In genomic region chr7:98213296-98213873, GRCh38 we compare ENCODE assay signal across 27 cellular contexts. TPM values are rescaled to one million over a fixed set of nuclear protein-coding genes. Genes with fewer than 3 reads are reported as not detected.
DNase-seq lines count a peak whose midpoint lies in the region; ATAC-seq and TF ChIP-seq lines count a peak whose summit lies in the region.
"Had no signal": no experiment of that assay in that cellular context is flagged by ENCODE, and none has a peak within 500 bp of the region (broad histone marks: within the 10 kb centered on the region; RNA-seq: fewer than 3 reads in every experiment).

No MANE protein-coding gene starts in this region.

- no peaks in the 10 kb centered on the region for H4K20me1 ChIP-seq in osteoblast (ENCODE audit: insufficient read depth, low read length)

- DNase-seq in GM20000 (ENCODE audit: low spot score) (peak; percentile 49), ecto neural progenitor cell (ENCODE audit: low spot score) (peak; percentile 31), osteoblast (ENCODE audit: insufficient read length, low spot score, missing footprints) (peak; percentile 83), inferior parietal cortex (ENCODE audit: extremely low spot score) (no peak), thyroid gland (no peak)
- DNase-seq in stimulated activated CD4-positive, alpha-beta T cell treated with anti-CD3 and anti-CD28 coated beads, Interleukin-12 subunit alpha, Interleukin-12 subunit beta, amount 100 ng/mL, for 4 hours: no peak
- DNase-seq: activated CD4-positive, alpha-beta memory T cell treated with anti-CD3 and anti-CD28 coated beads for 36 hours; activated CD4-positive, CD25-positive, alpha-beta regulatory T cell; activated T-cell treated with anti-CD3 and anti-CD28 coated beads, Interleukin-2, amount 50 U/mL, for 1 hour; C1 segment of cervical spinal cord; GDM1; kidney glomerular epithelial cell; NCI-H1092; NCI-H446 treated with DMSO at 0.1 percent for 48 hours; nephron progenitor cell; psoas muscle; stimulated activated CD4-positive, alpha-beta T cell treated with anti-CD3 and anti-CD28 coated beads, Interleukin-4, amount 100 ng/mL, for 1 hour; stimulated activated naive CD8-positive, alpha-beta T cell treated with anti-CD3 and anti-CD28 coated beads, Interleukin-15, amount 100 ng/mL, for 72 hours had no signal

- no peaks in the 10 kb centered on the region for H3K79me2 ChIP-seq in osteoblast (ENCODE audit: insufficient read depth, low read length)

- no peak for TF ChIP-seq POLR2A in thyroid gland (IDR thresholded peaks at IDR 0.05)

- no peak overlapping the region for H2AFZ ChIP-seq in osteoblast (ENCODE audit: low read length)

- H3K4me1 ChIP-seq in osteoblast (ENCODE audit: insufficient read depth, low read length) (no peaks in the 10 kb centered on the region), thyroid gland (peaks cover 3% of the 10 kb centered on the region in 2 donors)
- H3K4me1 ChIP-seq: ascending aorta, psoas muscle had no signal

- H3K36me3 ChIP-seq in osteoblast (ENCODE audit: insufficient read depth, low read length): no peaks in the 10 kb centered on the region
- no peaks in the 10 kb centered on the region for H3K36me3 ChIP-seq in thyroid gland
- H3K36me3 ChIP-seq: vagina had no signal

- no peaks in the 10 kb centered on the region for H3K9me3 ChIP-seq in osteoblast (ENCODE audit: low read depth, low read length)
- no peaks in the 10 kb centered on the region for H3K9me3 ChIP-seq in thyroid gland
- H3K9me3 ChIP-seq: ascending aorta, esophagus muscularis mucosa, gastroesophageal sphincter, Peyer's patch, psoas muscle, vagina had no signal

- H3K27me3 ChIP-seq in osteoblast (ENCODE audit: insufficient read depth, low read length) (no peaks in the 10 kb centered on the region), thyroid gland (no peaks in the 10 kb centered on the region)
- H3K27me3 ChIP-seq: ascending aorta, Peyer's patch, vagina had no signal

- H3K27ac ChIP-seq in 22Rv1: peak overlapping the region; percentile 7; the same call in 1 of the 2 replicates
- no peak overlapping the region for H3K27ac ChIP-seq in osteoblast (ENCODE audit: low read depth, low read length)
- no peak overlapping the region for H3K27ac ChIP-seq in thyroid gland
- H3K27ac ChIP-seq: ascending aorta, esophagus muscularis mucosa, gastroesophageal sphincter, Peyer's patch, psoas muscle, skin epidermis, vagina had no signal

- no peak for TF ChIP-seq CTCF in 22Rv1 (IDR thresholded peaks at IDR 0.05)
- no peak for TF ChIP-seq CTCF in GM20000 (IDR thresholded peaks at IDR 0.05; ENCODE audit: extremely low read depth, missing control alignments)
- TF ChIP-seq CTCF in osteoblast (IDR thresholded peaks at IDR 0.05; ENCODE audit: extremely low read depth, low read depth, low read length): no peak
- TF ChIP-seq CTCF in thyroid gland (IDR thresholded peaks at IDR 0.05): no peak

- H3K4me3 ChIP-seq in osteoblast (ENCODE audit: insufficient read depth, low read length): no peak overlapping the region
- no peak overlapping the region for H3K4me3 ChIP-seq in thyroid gland (replicated peaks in 1 of 3)
- H3K4me3 ChIP-seq: ascending aorta, esophagus muscularis mucosa, gastroesophageal sphincter, Peyer's patch, psoas muscle, skin epidermis, vagina had no signal

- intact Hi-C loops in thyroid gland (cut with DNase I): no loop called here

- no peak overlapping the region for H3K4me2 ChIP-seq in osteoblast (ENCODE audit: insufficient read depth, low read length)

- WGBS in thyroid gland, 2 donors: 79 to 82% methylated on average over 5 to 8 of the region's 8 CpGs

- ATAC-seq in GM18517 (IDR thresholded peaks at IDR 0.05; ENCODE audit: unreplicated experiment): no peak
- ATAC-seq: gastroesophageal sphincter had no signal

RNA-seq across cellular contexts. Expression of gene BHLHA15, which starts 2.1 kb away (rescaled TPM):
- not detected in 2 replicates for total RNA-seq in osteoblast
- 1 to 10 TPM in 3 of 4 donors, not detected in 1; 1.2 to 8.7 (median 1.9) TPM for total RNA-seq in thyroid gland
- total RNA-seq: ascending aorta, esophagus muscularis mucosa, LHCN-M2, psoas muscle, vagina had no signal

RNA-seq across cellular contexts. Expression of gene TECPR1, which starts 38.6 kb away (rescaled TPM):
- total RNA-seq in osteoblast (20.3 and 22.4 TPM in 2 replicates), thyroid gland (10 to 100 TPM; 19.6 to 61.8 (median 26.3) TPM)

Comparison
In these comparisons a context has a peak if more than half of its experiments do, and no peak if none do; other contexts are left out.
1. DNase-seq: peak in GM20000 (single experiment), ecto neural progenitor cell (single experiment) and osteoblast (single experiment); none in stimulated activated CD4-positive, alpha-beta T cell treated with anti-CD3 and anti-CD28 coated beads, Interleukin-12 subunit alpha, Interleukin-12 subunit beta, amount 100 ng/mL, for 4 hours (single experiment), inferior parietal cortex (single experiment) and thyroid gland (0 of 2).